Comparison of ENCODE assay signal across 15 cellular contexts in the genomic region with DNA sequence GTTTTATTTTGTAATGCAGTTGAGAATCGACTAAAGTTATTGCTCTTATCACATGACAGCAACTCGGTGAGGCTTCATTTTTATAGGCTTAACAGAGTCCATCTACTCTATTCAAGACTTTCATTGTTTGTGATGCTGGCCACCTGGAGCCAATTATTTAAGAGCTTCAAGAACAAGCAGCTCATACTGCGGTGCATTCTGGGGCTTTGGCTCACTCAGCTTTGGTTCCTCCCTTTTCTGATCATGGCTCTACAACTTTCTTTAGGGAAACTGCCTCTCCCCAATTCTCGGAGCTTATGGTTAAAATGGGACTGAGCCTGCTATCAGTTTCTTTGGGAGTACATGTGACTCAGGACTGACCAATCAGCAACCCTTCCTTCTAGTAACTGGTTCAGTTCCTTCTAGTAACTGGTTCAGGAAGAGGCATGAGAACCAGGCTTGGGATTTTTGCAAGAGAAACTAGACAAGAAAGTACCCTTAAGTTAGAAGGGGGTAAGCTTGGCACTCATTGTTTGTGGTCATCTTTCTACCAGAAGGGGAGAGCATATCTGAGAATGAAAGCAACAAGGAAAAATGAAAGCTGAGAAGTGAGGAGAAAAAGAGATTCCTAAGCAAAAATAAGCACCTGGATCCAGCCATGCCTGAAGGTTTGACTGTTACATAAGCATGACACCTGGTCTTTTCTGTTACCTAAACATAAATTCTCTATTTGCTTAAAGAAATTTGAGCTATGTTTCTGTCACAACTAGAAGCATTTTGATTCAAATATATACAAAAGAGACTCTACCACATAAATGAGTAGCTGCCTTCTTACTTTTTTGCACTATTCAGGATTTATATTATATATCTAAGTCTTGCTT. TPM values are rescaled to one million over a fixed set of nuclear protein-coding genes. Genes with fewer than 3 reads are reported as not detected.
DNase-seq lines count a peak whose midpoint lies in the region; ATAC-seq and TF ChIP-seq lines count a peak whose summit lies in the region.
"Had no signal": no experiment of that assay in that cellular context is flagged by ENCODE, and none has a peak within 500 bp of the region (broad histone marks: within the 10 kb centered on the region; RNA-seq: fewer than 3 reads in every experiment).

No MANE protein-coding gene starts in this region.

- no peak overlapping the region for H3K4me3 ChIP-seq in CD4-positive, CD25-positive, alpha-beta regulatory T cell (ENCODE audit: low read depth, low read length)
- no peak overlapping the region for H3K4me3 ChIP-seq in lower lobe of right lung
- H3K4me3 ChIP-seq: MG63, smooth muscle cell had no signal

- H3K36me3 ChIP-seq in CD4-positive, CD25-positive, alpha-beta regulatory T cell (ENCODE audit: control insufficient read depth, insufficient read depth, low read length), result no peaks in the 10 kb centered on the region
- H3K36me3 ChIP-seq in lower lobe of right lung, result no peaks in the 10 kb centered on the region
- H3K36me3 ChIP-seq: BE2C, MG63 had no signal

- H3K9me3 Mint-ChIP-seq in CD4-positive, CD25-positive, alpha-beta regulatory T cell, result peaks cover 0 to 2% (median 0%) of the 10 kb centered on the region in 7 donors
- H3K9me3 Mint-ChIP-seq in stimulated activated memory B cell treated with anti-CD40 and anti-IgM and Interleukin-4, amounts not matched to agents 10 μg/mL and 1 μg/mL and 100 μg/mL, for 72 hours, result no peaks in the 10 kb centered on the region
- H3K9me3 Mint-ChIP-seq: central memory CD8-positive, alpha-beta T cell had no signal

- H3K36me3 Mint-ChIP-seq in CD4-positive, CD25-positive, alpha-beta regulatory T cell, result peaks cover 10% of the 10 kb centered on the region
- H3K36me3 Mint-ChIP-seq in stimulated activated memory B cell treated with anti-CD40 and anti-IgM and Interleukin-4, amounts not matched to agents 10 μg/mL and 1 μg/mL and 100 μg/mL, for 72 hours, result no peaks in the 10 kb centered on the region

- intact Hi-C loops in lower lobe of right lung (cut with DNase I), result no loop called here

- H3K9me3 ChIP-seq in CD4-positive, CD25-positive, alpha-beta regulatory T cell (ENCODE audit: control insufficient read depth in 2 of 2, low read length in 2 of 2), result no peaks in the 10 kb centered on the region
- H3K9me3 ChIP-seq in lower lobe of right lung, result no peaks in the 10 kb centered on the region
- H3K9me3 ChIP-seq: BE2C, MG63 had no signal

- DNase-seq in CD4-positive, CD25-positive, alpha-beta regulatory T cell, result no peak
- DNase-seq in ELR (ENCODE audit: low read depth) (peak; percentile 17), RPMI7951 (ENCODE audit: low read depth) (peak; percentile 44), globus pallidus (ENCODE audit: low spot score) (peak; percentile 45), lower lobe of right lung (no peak), glomerular visceral epithelial cell (ENCODE audit: extremely low spot score) (no peak)
- DNase-seq: BE2C; effector CD8-positive, alpha-beta T cell; MG63; PC-3 had no signal

- no peak overlapping the region for H3K27ac ChIP-seq in CD4-positive, CD25-positive, alpha-beta regulatory T cell (ENCODE audit: insufficient read depth, low read length, poor library complexity, severe bottlenecking)
- H3K27ac ChIP-seq in lower lobe of right lung, result no peak overlapping the region

- no peaks in the 10 kb centered on the region for H3K27me3 ChIP-seq in CD4-positive, CD25-positive, alpha-beta regulatory T cell (ENCODE audit: control insufficient read depth, insufficient read depth, low read length)
- H3K27me3 ChIP-seq in lower lobe of right lung (ENCODE audit: low read depth), result no peaks in the 10 kb centered on the region
- H3K27me3 ChIP-seq: BE2C, MG63 had no signal

- ATAC-seq in CD4-positive, CD25-positive, alpha-beta regulatory T cell (ENCODE audit: low read depth in 2 of 2), result no peak
- ATAC-seq in HG02852 (IDR thresholded peaks at IDR 0.05; ENCODE audit: unreplicated experiment) (no peak), lower lobe of right lung (no peak)
- ATAC-seq in stimulated activated memory B cell treated with anti-CD40 and anti-IgM and Interleukin-4, amounts not matched to agents 10 μg/mL and 1 μg/mL and 100 μg/mL, for 72 hours, result no peak
- ATAC-seq: PC-3 had no signal

- H3K27ac Mint-ChIP-seq in CD4-positive, CD25-positive, alpha-beta regulatory T cell, result peak overlapping the region; percentile 34 to 85 (median 62)
- H3K27ac Mint-ChIP-seq in stimulated activated memory B cell treated with anti-CD40 and anti-IgM and Interleukin-4, amounts not matched to agents 10 μg/mL and 1 μg/mL and 100 μg/mL, for 72 hours, result no peak overlapping the region
- H3K27ac Mint-ChIP-seq: progenitor cell of endocrine pancreas had no signal

- H3K4me1 ChIP-seq in CD4-positive, CD25-positive, alpha-beta regulatory T cell (ENCODE audit: control insufficient read depth, insufficient read depth, low read length, poor library complexity, severe bottlenecking), result peaks cover 6% of the 10 kb centered on the region
- peaks cover 8% of the 10 kb centered on the region for H3K4me1 ChIP-seq in lower lobe of right lung
- H3K4me1 ChIP-seq: BE2C had no signal

- peaks cover 21 to 38% (median 28%) of the 10 kb centered on the region in 4 donors for H3K4me1 Mint-ChIP-seq in CD4-positive, CD25-positive, alpha-beta regulatory T cell
- peaks cover 7% of the 10 kb centered on the region for H3K4me1 Mint-ChIP-seq in stimulated activated memory B cell treated with anti-CD40 and anti-IgM and Interleukin-4, amounts not matched to agents 10 μg/mL and 1 μg/mL and 100 μg/mL, for 72 hours

- no peak for TF ChIP-seq CTCF in lower lobe of right lung (IDR thresholded peaks at IDR 0.05)

- H3K27me3 Mint-ChIP-seq in CD4-positive, CD25-positive, alpha-beta regulatory T cell, result no peaks in the 10 kb centered on the region
- H3K27me3 Mint-ChIP-seq in stimulated activated memory B cell treated with anti-CD40 and anti-IgM and Interleukin-4, amounts not matched to agents 10 μg/mL and 1 μg/mL and 100 μg/mL, for 72 hours, result no peaks in the 10 kb centered on the region
- H3K27me3 Mint-ChIP-seq: central memory CD8-positive, alpha-beta T cell; progenitor cell of endocrine pancreas had no signal

- no peak overlapping the region for H3K4me3 Mint-ChIP-seq in CD4-positive, CD25-positive, alpha-beta regulatory T cell
- H3K4me3 Mint-ChIP-seq in stimulated activated memory B cell treated with anti-CD40 and anti-IgM and Interleukin-4, amounts not matched to agents 10 μg/mL and 1 μg/mL and 100 μg/mL, for 72 hours, result no peak overlapping the region
- H3K4me3 Mint-ChIP-seq: central memory CD8-positive, alpha-beta T cell had no signal

RNA-seq across cellular contexts. Expression of gene ARHGEF3, which starts 24.1 kb away (rescaled TPM):
- 101 TPM for total RNA-seq in CD4-positive, CD25-positive, alpha-beta regulatory T cell
- polyA plus RNA-seq in CD4-positive, CD25-positive, alpha-beta regulatory T cell, result 100 to 1,000 TPM in 3 of 4 donors, 10 to 100 TPM in 1; 87.8 to 137 (median 105) TPM
- total RNA-seq in RPMI7951 (2014; rRNA removed; shearing (Covaris generic)), result 9.8 and 14.5 TPM in 2 replicates
- 48.0 TPM for total RNA-seq in lower lobe of right lung

Comparison
In these comparisons a context has a peak if more than half of its experiments do, and no peak if none do; other contexts are left out.
1. DNase-seq: peak in ELR (single experiment), RPMI7951 (single experiment) and globus pallidus (single experiment); none in CD4-positive, CD25-positive, alpha-beta regulatory T cell (0 of 3), lower lobe of right lung (single experiment) and glomerular visceral epithelial cell (single experiment).